8 cellular contexts compared by ENCODE assay signal in genomic region chr2:60992985-60993392, GRCh38. TPM values are rescaled to one million over a fixed set of nuclear protein-coding genes. Genes with fewer than 3 reads are reported as not detected.
DNase-seq lines count a peak whose midpoint lies in the region; ATAC-seq and TF ChIP-seq lines count a peak whose summit lies in the region.

No MANE protein-coding gene starts in this region.

- H3K4me1 ChIP-seq in thymus (ENCODE audit: control insufficient read depth, insufficient read depth, low read length) (no peaks in the 10 kb centered on the region), breast epithelium (no peaks in the 10 kb centered on the region), H9 (ENCODE audit: insufficient read depth, low read length) (no peaks in the 10 kb centered on the region)

- H3K4me2 ChIP-seq in H9 (ENCODE audit: insufficient read depth, insufficient read length, low read length), result no peak overlapping the region

- no peaks in the 10 kb centered on the region for H3K36me3 ChIP-seq in thymus (ENCODE audit: control insufficient read depth, insufficient read depth)
- no peaks in the 10 kb centered on the region for H3K36me3 ChIP-seq in breast epithelium

- H3K4me3 ChIP-seq in thymus (ENCODE audit: low read length) (no peak overlapping the region), breast epithelium (no peak overlapping the region)

- intact Hi-C loops in activated CD4-positive, alpha-beta memory T cell treated with anti-CD3 and anti-CD28 coated beads for 36 hours (cut with micrococcal nuclease), result loop anchor here (2.0 to 5.0 kb wide), 2 partner anchors 16 to 121 kb away; no protein-coding TSS in a partner anchor
- intact Hi-C loops in breast epithelium (cut with DNase I; ENCODE audit: low total_unique reads), result loop anchor here (10.0 kb wide), 1 partner anchor 288 kb away; no protein-coding TSS in a partner anchor

- peak overlapping the region; percentile 40 for H3K27ac ChIP-seq in thymus (ENCODE audit: low read depth)
- no peak overlapping the region for H3K27ac ChIP-seq in breast epithelium
- no peak overlapping the region for H3K27ac ChIP-seq in H9 (ENCODE audit: insufficient read length, low read depth, low read length)

- no peak overlapping the region for H2BK12ac ChIP-seq in H9 (ENCODE audit: insufficient read length, low read depth, low read length)

- no peak overlapping the region for H3K27ac Mint-ChIP-seq in activated CD4-positive, alpha-beta memory T cell treated with anti-CD3 and anti-CD28 coated beads for 36 hours
- H3K27ac Mint-ChIP-seq in H9, result no peak overlapping the region

- peak; percentile 97 for ATAC-seq in HG03095 (IDR thresholded peaks at IDR 0.05; ENCODE audit: unreplicated experiment)

- no peaks in the 10 kb centered on the region for H3K27me3 Mint-ChIP-seq in activated CD4-positive, alpha-beta memory T cell treated with anti-CD3 and anti-CD28 coated beads for 36 hours
- peaks cover 3% of the 10 kb centered on the region for H3K27me3 Mint-ChIP-seq in H9 (ENCODE audit: low read depth)

- no peak overlapping the region for H3K4me3 Mint-ChIP-seq in activated CD4-positive, alpha-beta memory T cell treated with anti-CD3 and anti-CD28 coated beads for 36 hours
- H3K4me3 Mint-ChIP-seq in H9, result no peak overlapping the region

- no peak overlapping the region for H4K5ac ChIP-seq in H9 (ENCODE audit: insufficient read length, low read depth, low read length)

- H2BK5ac ChIP-seq in H9 (ENCODE audit: insufficient read length, low read length), result no peak overlapping the region

- H3K56ac ChIP-seq in H9 (ENCODE audit: insufficient read length, low read depth, low read length), result no peak overlapping the region

- no peak overlapping the region for H3T11ph ChIP-seq in H9 (ENCODE audit: low read length)

- no peaks in the 10 kb centered on the region for H3K23me2 ChIP-seq in H9 (ENCODE audit: insufficient read length, low read depth, low read length, poor library complexity, severe bottlenecking)

- no peak overlapping the region for H3K14ac ChIP-seq in H9 (ENCODE audit: insufficient read depth, low read length)

- H3K79me1 ChIP-seq in H9 (ENCODE audit: insufficient read depth, low read depth, low read length, poor library complexity, severe bottlenecking), result no peaks in the 10 kb centered on the region

- no peak overlapping the region for H3K4ac ChIP-seq in H9 (ENCODE audit: low read depth, low read length)

- H3K4me1 Mint-ChIP-seq in activated CD4-positive, alpha-beta memory T cell treated with anti-CD3 and anti-CD28 coated beads for 36 hours (ENCODE audit: low read depth), result peaks cover 8% of the 10 kb centered on the region
- H3K4me1 Mint-ChIP-seq in H9, result no peaks in the 10 kb centered on the region

- peaks cover 12% of the 10 kb centered on the region for H3K36me3 Mint-ChIP-seq in activated CD4-positive, alpha-beta memory T cell treated with anti-CD3 and anti-CD28 coated beads for 36 hours
- H3K36me3 Mint-ChIP-seq in H9 (ENCODE audit: insufficient read depth in 1 of 3, low read depth in 3 of 3), result peaks cover 13 to 27% (median 14%) of the 10 kb centered on the region in 3 experiments

- H2AFZ ChIP-seq in H9 (ENCODE audit: low read length), result no peak overlapping the region

- H3K27me3 ChIP-seq in thymus (ENCODE audit: control insufficient read depth, insufficient read depth) (no peaks in the 10 kb centered on the region), breast epithelium (no peaks in the 10 kb centered on the region), H9 (ENCODE audit: insufficient read depth, low read length) (no peaks in the 10 kb centered on the region)

- TF ChIP-seq CTCF in breast epithelium (IDR thresholded peaks at IDR 0.05), result no peak
- TF ChIP-seq CTCF in H9 (conservative IDR thresholded peaks at IDR 0.05), result no peak

- no peak overlapping the region for H2BK15ac ChIP-seq in H9 (ENCODE audit: low read depth, low read length)

- CTCF ChIA-PET in activated CD4-positive, alpha-beta memory T cell treated with anti-CD3 and anti-CD28 coated beads for 36 hours (lab: Charles Lee), result no interaction called here

- no peak overlapping the region for H4K91ac ChIP-seq in H9 (ENCODE audit: insufficient read length, low read depth, low read length)

- H4K20me1 ChIP-seq in H9 (ENCODE audit: control insufficient read depth, insufficient read depth, insufficient read length), result no peaks in the 10 kb centered on the region

- H2BK20ac ChIP-seq in H9 (ENCODE audit: low read depth, low read length, poor library complexity, severe bottlenecking), result no peak overlapping the region

- POLR2A ChIA-PET in activated CD4-positive, alpha-beta memory T cell treated with anti-CD3 and anti-CD28 coated beads for 36 hours (lab: Charles Lee), result no interaction called here

- H3K23ac ChIP-seq in H9 (ENCODE audit: insufficient read length, low read depth, low read length), result no peak overlapping the region

- peak; percentile 5 for DNase-seq in activated naive CD4-positive, alpha-beta T cell treated with Interleukin-2 at 50 U/mL for 16 hours
- DNase-seq in activated naive CD4-positive, alpha-beta T cell treated with anti-CD3 and anti-CD28 coated beads, Interleukin-2, amount 50 U/mL, for 16 hours, result no peak
- DNase-seq in activated CD4-positive, alpha-beta memory T cell treated with anti-CD3 and anti-CD28 coated beads for 36 hours, result peak; percentile 24
- no peak for DNase-seq in KG1 (lab: John Stamatoyannopoulos, UW)
- DNase-seq in breast epithelium (ENCODE audit: low spot score in 2 of 2), result no peak
- no peak for DNase-seq in H9

- H3K9ac ChIP-seq in H9 (ENCODE audit: extremely low read depth, insufficient read length, low read length), result no peak overlapping the region

- H3K79me2 ChIP-seq in H9 (ENCODE audit: insufficient read depth, low read length), result no peaks in the 10 kb centered on the region

- peaks cover 13% of the 10 kb centered on the region for H3K9me3 Mint-ChIP-seq in activated CD4-positive, alpha-beta memory T cell treated with anti-CD3 and anti-CD28 coated beads for 36 hours
- H3K9me3 Mint-ChIP-seq in H9, result peaks cover 32 to 34% of the 10 kb centered on the region in 2 experiments

- TF ChIP-seq POLR2A in breast epithelium (IDR thresholded peaks at IDR 0.05), result no peak

- 84% methylated on average over 7 of the region's 7 CpGs for WGBS in thymus
- WGBS in H9 (ENCODE audit: extremely low coverage, insufficient read length, low lambda C conversion rate), result no CpG with 5 or more reads among the region's 7 CpGs

- no peak overlapping the region for H3K18ac ChIP-seq in H9 (ENCODE audit: insufficient read length, low read depth, low read length)

- no peak overlapping the region for H2AK5ac ChIP-seq in H9 (ENCODE audit: insufficient read length, low read length)

- H4K8ac ChIP-seq in H9 (replicated peaks; ENCODE audit: insufficient read length, low read depth, low read length), result no peak overlapping the region

- no peak overlapping the region for H2BK120ac ChIP-seq in H9 (ENCODE audit: low read depth, low read length, poor library complexity, severe bottlenecking)

- H3K9me3 ChIP-seq in thymus (ENCODE audit: control insufficient read depth) (no peaks in the 10 kb centered on the region), breast epithelium (peaks cover 0 to 7% of the 10 kb centered on the region in 2 donors), H9 (ENCODE audit: control insufficient read depth, low read depth, low read length) (no peaks in the 10 kb centered on the region)

RNA-seq across cellular contexts. Expression of gene PEX13, which starts 24.5 kb away (rescaled TPM):
- total RNA-seq in activated CD4-positive, alpha-beta memory T cell treated with anti-CD3 and anti-CD28 coated beads for 36 hours, result 10 to 100 TPM; 18.4 to 18.7 TPM
- 18.8 TPM for polyA plus RNA-seq in thymus
- total RNA-seq in breast epithelium, result 10 to 100 TPM; 25.1 to 58.2 (median 31.5) TPM
- 22.4 TPM in 2 replicates for total RNA-seq in H9 (2021)

RNA-seq across cellular contexts. Expression of gene PUS10, which starts 25.1 kb away (rescaled TPM):
- 1 to 10 TPM; 8.1 to 8.9 TPM for total RNA-seq in activated CD4-positive, alpha-beta memory T cell treated with anti-CD3 and anti-CD28 coated beads for 36 hours
- polyA plus RNA-seq in thymus, result 6.2 TPM
- total RNA-seq in breast epithelium (10 to 100 TPM in 1 of 3 donors, 1 to 10 TPM in 2; 8.2 to 16.2 (median 9.3) TPM), H9 (2021) (2.3 TPM in 2 replicates)

Comparison
In these comparisons a context has a peak if more than half of its experiments do, and no peak if none do; other contexts are left out.
1. DNase-seq: peak in activated naive CD4-positive, alpha-beta T cell treated with Interleukin-2 at 50 U/mL for 16 hours (single experiment) and activated CD4-positive, alpha-beta memory T cell treated with anti-CD3 and anti-CD28 coated beads for 36 hours (single experiment); none in activated naive CD4-positive, alpha-beta T cell treated with anti-CD3 and anti-CD28 coated beads, Interleukin-2, amount 50 U/mL, for 16 hours (single experiment), KG1 (single experiment), breast epithelium (0 of 2) and H9 (single experiment).